2 cellular contexts compared by ENCODE assay signal in the genomic region with DNA sequence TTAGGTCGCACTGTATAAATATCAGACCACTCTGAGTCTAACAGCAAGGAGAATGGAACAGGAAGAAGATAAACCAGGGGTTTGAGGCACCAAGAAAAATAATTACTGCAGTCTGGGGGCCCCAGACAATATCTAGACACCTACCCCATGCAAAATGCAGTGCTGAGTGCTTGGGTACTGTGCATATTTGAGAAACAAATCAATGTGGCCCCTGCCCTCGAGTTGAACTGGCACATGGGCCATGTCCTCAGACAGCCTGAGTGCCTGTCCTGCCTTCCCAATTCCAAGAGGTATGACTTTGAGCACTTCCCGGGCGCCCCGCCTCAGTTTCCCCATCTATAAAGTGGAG.
TF ChIP-seq lines count a peak whose summit lies in the region.

No MANE protein-coding gene starts in this region.

TF ChIP-seq in SK-N-SH, 30 proteins besides CTCF, POLR2A, EP300 and RAD21 (continued from another document):
- TF ChIP-seq, protein P1, sequence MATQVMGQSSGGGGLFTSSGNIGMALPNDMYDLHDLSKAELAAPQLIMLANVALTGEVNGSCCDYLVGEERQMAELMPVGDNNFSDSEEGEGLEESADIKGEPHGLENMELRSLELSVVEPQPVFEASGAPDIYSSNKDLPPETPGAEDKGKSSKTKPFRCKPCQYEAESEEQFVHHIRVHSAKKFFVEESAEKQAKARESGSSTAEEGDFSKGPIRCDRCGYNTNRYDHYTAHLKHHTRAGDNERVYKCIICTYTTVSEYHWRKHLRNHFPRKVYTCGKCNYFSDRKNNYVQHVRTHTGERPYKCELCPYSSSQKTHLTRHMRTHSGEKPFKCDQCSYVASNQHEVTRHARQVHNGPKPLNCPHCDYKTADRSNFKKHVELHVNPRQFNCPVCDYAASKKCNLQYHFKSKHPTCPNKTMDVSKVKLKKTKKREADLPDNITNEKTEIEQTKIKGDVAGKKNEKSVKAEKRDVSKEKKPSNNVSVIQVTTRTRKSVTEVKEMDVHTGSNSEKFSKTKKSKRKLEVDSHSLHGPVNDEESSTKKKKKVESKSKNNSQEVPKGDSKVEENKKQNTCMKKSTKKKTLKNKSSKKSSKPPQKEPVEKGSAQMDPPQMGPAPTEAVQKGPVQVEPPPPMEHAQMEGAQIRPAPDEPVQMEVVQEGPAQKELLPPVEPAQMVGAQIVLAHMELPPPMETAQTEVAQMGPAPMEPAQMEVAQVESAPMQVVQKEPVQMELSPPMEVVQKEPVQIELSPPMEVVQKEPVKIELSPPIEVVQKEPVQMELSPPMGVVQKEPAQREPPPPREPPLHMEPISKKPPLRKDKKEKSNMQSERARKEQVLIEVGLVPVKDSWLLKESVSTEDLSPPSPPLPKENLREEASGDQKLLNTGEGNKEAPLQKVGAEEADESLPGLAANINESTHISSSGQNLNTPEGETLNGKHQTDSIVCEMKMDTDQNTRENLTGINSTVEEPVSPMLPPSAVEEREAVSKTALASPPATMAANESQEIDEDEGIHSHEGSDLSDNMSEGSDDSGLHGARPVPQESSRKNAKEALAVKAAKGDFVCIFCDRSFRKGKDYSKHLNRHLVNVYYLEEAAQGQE (IDR thresholded peaks at IDR 0.05; ENCODE audit: low read depth, low read length): no peak
- TF ChIP-seq SMC3 (IDR thresholded peaks at IDR 0.05; ENCODE audit: low read depth, low read length) (no peak), RXRA (IDR thresholded peaks at IDR 0.05; ENCODE audit: borderline replicate concordance, low read depth) (no peak), FOSL2 (IDR thresholded peaks at IDR 0.05; ENCODE audit: borderline replicate concordance, low read depth) (no peak), FOXM1 (IDR thresholded peaks at IDR 0.05; ENCODE audit: low read depth) (no peak), JUND (IDR thresholded peaks at IDR 0.05) (no peak), NRF1 (IDR thresholded peaks at IDR 0.05; ENCODE audit: low read depth, low read length) (no peak), RFX5 (IDR thresholded peaks at IDR 0.05; ENCODE audit: low read length) (no peak), MXI1 (IDR thresholded peaks at IDR 0.05; ENCODE audit: low read depth, low read length) (no peak), FOXJ3 (CRISPR knock-in tag; IDR thresholded peaks at IDR 0.05) (no peak), TEAD4 (IDR thresholded peaks at IDR 0.05; ENCODE audit: borderline replicate concordance, insufficient read depth) (no peak)
- TF ChIP-seq, protein P2, sequence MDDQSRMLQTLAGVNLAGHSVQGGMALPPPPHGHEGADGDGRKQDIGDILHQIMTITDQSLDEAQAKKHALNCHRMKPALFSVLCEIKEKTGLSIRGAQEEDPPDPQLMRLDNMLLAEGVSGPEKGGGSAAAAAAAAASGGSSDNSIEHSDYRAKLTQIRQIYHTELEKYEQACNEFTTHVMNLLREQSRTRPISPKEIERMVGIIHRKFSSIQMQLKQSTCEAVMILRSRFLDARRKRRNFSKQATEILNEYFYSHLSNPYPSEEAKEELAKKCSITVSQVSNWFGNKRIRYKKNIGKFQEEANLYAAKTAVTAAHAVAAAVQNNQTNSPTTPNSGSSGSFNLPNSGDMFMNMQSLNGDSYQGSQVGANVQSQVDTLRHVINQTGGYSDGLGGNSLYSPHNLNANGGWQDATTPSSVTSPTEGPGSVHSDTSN (IDR thresholded peaks at IDR 0.05): no peak

TF ChIP-seq in SK-N-SH treated with all-trans-retinoic acid at 6 μM for 48 hours, 23 proteins besides CTCF, POLR2A, EP300 and RAD21:
- TF ChIP-seq, protein P3, sequence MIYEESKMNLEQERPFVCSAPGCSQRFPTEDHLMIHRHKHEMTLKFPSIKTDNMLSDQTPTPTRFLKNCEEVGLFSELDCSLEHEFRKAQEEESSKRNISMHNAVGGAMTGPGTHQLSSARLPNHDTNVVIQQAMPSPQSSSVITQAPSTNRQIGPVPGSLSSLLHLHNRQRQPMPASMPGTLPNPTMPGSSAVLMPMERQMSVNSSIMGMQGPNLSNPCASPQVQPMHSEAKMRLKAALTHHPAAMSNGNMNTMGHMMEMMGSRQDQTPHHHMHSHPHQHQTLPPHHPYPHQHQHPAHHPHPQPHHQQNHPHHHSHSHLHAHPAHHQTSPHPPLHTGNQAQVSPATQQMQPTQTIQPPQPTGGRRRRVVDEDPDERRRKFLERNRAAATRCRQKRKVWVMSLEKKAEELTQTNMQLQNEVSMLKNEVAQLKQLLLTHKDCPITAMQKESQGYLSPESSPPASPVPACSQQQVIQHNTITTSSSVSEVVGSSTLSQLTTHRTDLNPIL (CRISPR knock-in tag; IDR thresholded peaks at IDR 0.05; ENCODE audit: low read depth): no peak
- no peak for TF ChIP-seq ZNF565 (CRISPR knock-in tag; conservative IDR thresholded peaks at IDR 0.05; ENCODE audit: low read depth)
- no peak for TF ChIP-seq ARNTL (CRISPR knock-in tag; IDR thresholded peaks at IDR 0.05; ENCODE audit: borderline replicate concordance, low read depth)
- TF ChIP-seq ZNF8 (CRISPR knock-in tag; IDR thresholded peaks at IDR 0.05): no peak
- no peak for TF ChIP-seq GLIS3 (CRISPR knock-in tag; IDR thresholded peaks at IDR 0.05)
- TF ChIP-seq RARB (CRISPR knock-in tag; IDR thresholded peaks at IDR 0.05): no peak
